ENCODE assay signal across 3 cellular contexts in genomic region chr5:159912033-159912800, GRCh38.
TF ChIP-seq lines count a peak whose summit lies in the region.

No MANE protein-coding gene starts in this region.

TF ChIP-seq in liver, 16 proteins besides CTCF, POLR2A, EP300 and RAD21:
- TF ChIP-seq SP1 (IDR thresholded peaks at IDR 0.05): peak; percentile 37
- TF ChIP-seq FOXA2 (IDR thresholded peaks at IDR 0.05): no peak
- TF ChIP-seq JUND (IDR thresholded peaks at IDR 0.05): no peak
- no peak for TF ChIP-seq FOXA1 (IDR thresholded peaks at IDR 0.05)
- no peak for TF ChIP-seq EGR1 (IDR thresholded peaks at IDR 0.05; ENCODE audit: low read depth in 2 of 2)
- peak in 1 of 2 donors; percentile 39 for TF ChIP-seq RXRA (IDR thresholded peaks at IDR 0.05)
- no peak for TF ChIP-seq ZBTB33 (IDR thresholded peaks at IDR 0.05)
- peak; percentile 81 for TF ChIP-seq NR2F2 (IDR thresholded peaks at IDR 0.05)
- no peak for TF ChIP-seq ATF3 (IDR thresholded peaks at IDR 0.05)

TF ChIP-seq in HepG2, 621 proteins besides CTCF, POLR2A, EP300 and RAD21 (continues in another document):
- TF ChIP-seq SYNCRIP (IDR thresholded peaks at IDR 0.05; ENCODE audit: insufficient read depth, low read depth, low read length) (no peak), ZNF879 (CRISPR knock-in tag; IDR thresholded peaks at IDR 0.05) (no peak), FOXJ3 (CRISPR knock-in tag; IDR thresholded peaks at IDR 0.05; ENCODE audit: borderline replicate concordance) (no peak), ZNF407 (CRISPR knock-in tag; IDR thresholded peaks at IDR 0.05; ENCODE audit: not compliant biosample characterization) (no peak), ZBTB14 (CRISPR knock-in tag; IDR thresholded peaks at IDR 0.05) (no peak), ZNF547 (CRISPR knock-in tag; IDR thresholded peaks at IDR 0.05) (no peak), ZNF503 (CRISPR knock-in tag; IDR thresholded peaks at IDR 0.05) (no peak), KDM3A (CRISPR knock-in tag; IDR thresholded peaks at IDR 0.05; ENCODE audit: low read depth) (no peak), TCF7L2 (IDR thresholded peaks at IDR 0.05; ENCODE audit: low read depth, low read length) (no peak)

TF ChIP-seq in endothelial cell of umbilical vein, 7 proteins besides CTCF, POLR2A, EP300 and RAD21:
- peak; percentile 52 for TF ChIP-seq FOS (IDR thresholded peaks at IDR 0.05; ENCODE audit: borderline replicate concordance, insufficient read depth, low read length)
- TF ChIP-seq MYC (IDR thresholded peaks at IDR 0.05; ENCODE audit: low read depth, low read length): no peak
- no peak for TF ChIP-seq POLR2AphosphoS5 (IDR thresholded peaks at IDR 0.05; ENCODE audit: insufficient read depth, low read depth, low read length)
- TF ChIP-seq JUN (IDR thresholded peaks at IDR 0.05; ENCODE audit: borderline replicate concordance, insufficient read depth, insufficient read length, low read depth): peak; percentile 71
- no peak for TF ChIP-seq EZH2 (IDR thresholded peaks at IDR 0.05; ENCODE audit: borderline replicate concordance, low read depth, low read length, severe bottlenecking)
- TF ChIP-seq MAX (IDR thresholded peaks at IDR 0.05; ENCODE audit: insufficient read depth, insufficient read length): no peak
